ENCODE assay signal across 8 cellular contexts in the genomic region with DNA sequence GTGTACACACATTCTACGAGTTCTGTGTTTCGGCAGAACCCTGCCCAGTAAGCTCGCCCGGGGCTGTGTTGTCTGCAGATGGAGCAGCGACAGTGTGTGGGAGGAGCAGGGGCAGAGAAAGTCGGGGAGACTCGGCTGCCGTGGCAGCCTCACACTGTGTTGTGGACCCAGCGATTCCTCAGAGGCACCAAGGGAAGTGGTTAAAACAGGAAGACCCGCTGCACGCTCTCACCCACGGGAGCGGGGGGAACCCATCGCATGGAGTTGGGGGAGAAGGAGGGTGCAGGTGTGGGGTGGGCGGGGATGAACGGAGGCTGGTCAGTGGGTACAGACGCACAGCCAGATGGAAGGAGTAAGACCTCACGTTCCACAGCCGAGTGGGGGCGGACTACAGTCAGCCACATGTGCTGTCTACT.
DNase-seq lines count a peak whose midpoint lies in the region; ATAC-seq lines count a peak whose summit lies in the region.

No MANE protein-coding gene starts in this region.

- peak; percentile 26 for DNase-seq in activated T-helper 2 cell treated with anti-CD3 and anti-CD28 coated beads, Interferon-gamma antibody, Interleukin-2, Interleukin-4, amounts not matched to agents 10 μg/mL and 5 μg/mL and 100 μg/mL, durations not matched to agents 14 hours and 24 hours and 36 hours (ENCODE audit: low spot score)
- DNase-seq in pons (ENCODE audit: low spot score) (peak; percentile 20), A172 (ENCODE audit: low spot score) (no peak), NCI-H524 treated with DMSO at 0.1 percent for 48 hours (lab: John Stamatoyannopoulos, UW) (no peak)

- no peaks in the 10 kb centered on the region for H3K9me3 ChIP-seq in KOPT-K1 (ENCODE audit: insufficient read depth, low read length, poor library complexity, severe bottlenecking)

- intact Hi-C loops in activated T-helper 2 cell treated with anti-CD3 and anti-CD28 coated beads, Interferon-gamma antibody, Interleukin-2, Interleukin-4, amounts not matched to agents 10 μg/mL and 5 μg/mL and 100 μg/mL, durations not matched to agents 14 hours and 24 hours and 36 hours (cut with micrococcal nuclease): loop anchor here (5.0 to 10.0 kb wide), 4 partner anchors 117 to 395 kb away; partner anchors contain the start of gene SNX8

- peaks cover 25% of the 10 kb centered on the region for H3K27me3 Mint-ChIP-seq in activated T-helper 2 cell treated with anti-CD3 and anti-CD28 coated beads, Interferon-gamma antibody, Interleukin-2, Interleukin-4, amounts not matched to agents 10 μg/mL and 5 μg/mL and 100 μg/mL, durations not matched to agents 14 hours and 24 hours and 36 hours (ENCODE audit: low read depth)

- no peak overlapping the region for H3K27ac Mint-ChIP-seq in activated T-helper 2 cell treated with anti-CD3 and anti-CD28 coated beads, Interferon-gamma antibody, Interleukin-2, Interleukin-4, amounts not matched to agents 10 μg/mL and 5 μg/mL and 100 μg/mL, durations not matched to agents 14 hours and 24 hours and 36 hours

- peaks cover 18% of the 10 kb centered on the region; the same call in 1 of the 2 replicates for H3K36me3 ChIP-seq in KOPT-K1 (ENCODE audit: insufficient read depth, low read length)

- ATAC-seq in GM18511 (IDR thresholded peaks at IDR 0.05; ENCODE audit: unreplicated experiment) (peak; percentile 86), GM21360 (IDR thresholded peaks at IDR 0.05; ENCODE audit: unreplicated experiment) (no peak), GM21526 (IDR thresholded peaks at IDR 0.05; ENCODE audit: low FRiP score, unreplicated experiment) (no peak)

- no peaks in the 10 kb centered on the region for H3K9me3 Mint-ChIP-seq in activated T-helper 2 cell treated with anti-CD3 and anti-CD28 coated beads, Interferon-gamma antibody, Interleukin-2, Interleukin-4, amounts not matched to agents 10 μg/mL and 5 μg/mL and 100 μg/mL, durations not matched to agents 14 hours and 24 hours and 36 hours

- H3K27ac ChIP-seq in KOPT-K1 (ENCODE audit: low read depth, low read length, poor library complexity, severe bottlenecking): peak overlapping the region; percentile 32

- H3K36me3 Mint-ChIP-seq in activated T-helper 2 cell treated with anti-CD3 and anti-CD28 coated beads, Interferon-gamma antibody, Interleukin-2, Interleukin-4, amounts not matched to agents 10 μg/mL and 5 μg/mL and 100 μg/mL, durations not matched to agents 14 hours and 24 hours and 36 hours (ENCODE audit: low read depth): peaks cover 36% of the 10 kb centered on the region

- H3K4me3 Mint-ChIP-seq in activated T-helper 2 cell treated with anti-CD3 and anti-CD28 coated beads, Interferon-gamma antibody, Interleukin-2, Interleukin-4, amounts not matched to agents 10 μg/mL and 5 μg/mL and 100 μg/mL, durations not matched to agents 14 hours and 24 hours and 36 hours (ENCODE audit: low read depth): peak overlapping the region; percentile 72

- H3K4me1 Mint-ChIP-seq in activated T-helper 2 cell treated with anti-CD3 and anti-CD28 coated beads, Interferon-gamma antibody, Interleukin-2, Interleukin-4, amounts not matched to agents 10 μg/mL and 5 μg/mL and 100 μg/mL, durations not matched to agents 14 hours and 24 hours and 36 hours (ENCODE audit: low read depth): peaks cover 55% of the 10 kb centered on the region

Comparison
In these comparisons a context has a peak if more than half of its experiments do, and no peak if none do; other contexts are left out.
1. DNase-seq: peak in activated T-helper 2 cell treated with anti-CD3 and anti-CD28 coated beads, Interferon-gamma antibody, Interleukin-2, Interleukin-4, amounts not matched to agents 10 μg/mL and 5 μg/mL and 100 μg/mL, durations not matched to agents 14 hours and 24 hours and 36 hours (single experiment) and pons (single experiment); none in A172 (single experiment) and NCI-H524 treated with DMSO at 0.1 percent for 48 hours (single experiment).